Comparison of ENCODE assay signal across 26 cellular contexts in genomic region chr5:124337996-124338395, GRCh38.
"Had no signal": no experiment of that assay in that cellular context is flagged by ENCODE, and none has a peak within 500 bp of the region (broad histone marks: within the 10 kb centered on the region; RNA-seq: fewer than 3 reads in every experiment).

No MANE protein-coding gene starts in this region.

- DNase-seq: colonic mucosa; effector CD8-positive, alpha-beta T cell; foreskin fibroblast; gastrocnemius medialis; head of caudate nucleus; left cardiac atrium; left lung; naive thymus-derived CD8-positive, alpha-beta T cell; nephron progenitor cell; nucleus accumbens; stimulated activated CD4-positive, alpha-beta T cell treated with anti-CD3 and anti-CD28 coated beads, Interleukin-12 subunit alpha, Interleukin-12 subunit beta, amount 100 ng/mL, for 4 hours; stimulated activated CD4-positive, alpha-beta T cell treated with anti-CD3 and anti-CD28 coated beads, Interleukin-1b, Interleukin-23, amount 100 ng/mL, for 48 hours; stimulated activated CD4-positive, alpha-beta T cell treated with anti-CD3 and anti-CD28 coated beads, Interleukin-4, amount 100 ng/mL, for 1 hour; stimulated activated CD8-positive, alpha-beta memory T cell treated with anti-CD3 and anti-CD28 coated beads, Interleukin-4, amount 100 ng/mL, for 48 hours; stimulated activated naive CD4-positive, alpha-beta T cell treated with Interleukin-2 at 50 U/mL for 16 hours; stomach; thyroid gland had no signal

- H3K4me1 ChIP-seq: colonic mucosa, prostate gland had no signal

- H3K4me3 Mint-ChIP-seq: dendritic cell treated with granulocyte-macrophage colony-stimulating factor and Interleukin-4, amounts not matched to agents 40 ng/mL and 50 ng/mL, for 4 days; naive thymus-derived CD8-positive, alpha-beta T cell; nephron progenitor cell; type B pancreatic cell had no signal

- H3K4me1 Mint-ChIP-seq: naive thymus-derived CD8-positive, alpha-beta T cell had no signal

- H3K27me3 ChIP-seq: colonic mucosa, esophagus muscularis mucosa, gastrocnemius medialis, left lung, right atrium auricular region, stomach, thyroid gland had no signal

- H3K4me2 ChIP-seq: smooth muscle cell had no signal

- H3K36me3 Mint-ChIP-seq: naive thymus-derived CD8-positive, alpha-beta T cell; type B pancreatic cell had no signal

- H3K27ac ChIP-seq: colonic mucosa, esophagus muscularis mucosa, gastrocnemius medialis, left lung, prostate gland, right atrium auricular region, stomach, thyroid gland had no signal

- FAIRE-seq: endothelial cell of umbilical vein, islet of Langerhans had no signal

- H3K4me3 ChIP-seq: colonic mucosa, esophagus muscularis mucosa, gastrocnemius medialis, left lung, prostate gland, right atrium auricular region, smooth muscle cell, stomach, thyroid gland had no signal

- ATAC-seq: gastrocnemius medialis; left cardiac atrium; left lung; naive thymus-derived CD8-positive, alpha-beta T cell; sciatic nerve had no signal

- H3K9me3 ChIP-seq: colonic mucosa, esophagus muscularis mucosa, gastrocnemius medialis, left lung, prostate gland, right atrium auricular region, stomach, thyroid gland had no signal

- H3K36me3 ChIP-seq: colonic mucosa, esophagus muscularis mucosa, gastrocnemius medialis, left lung, prostate gland, right atrium auricular region, stomach, thyroid gland had no signal

- H3K27ac Mint-ChIP-seq: dendritic cell treated with granulocyte-macrophage colony-stimulating factor and Interleukin-4, amounts not matched to agents 40 ng/mL and 50 ng/mL, for 4 days; naive thymus-derived CD8-positive, alpha-beta T cell; nephron progenitor cell; type B pancreatic cell had no signal

- H3K27me3 Mint-ChIP-seq: dendritic cell treated with granulocyte-macrophage colony-stimulating factor and Interleukin-4, amounts not matched to agents 40 ng/mL and 50 ng/mL, for 4 days; type B pancreatic cell had no signal

- H3K9me3 Mint-ChIP-seq: type B pancreatic cell had no signal
